Comparison of ENCODE assay signal across 9 cellular contexts in genomic region chr2:20599861-20600461, GRCh38. TPM values are rescaled to one million over a fixed set of nuclear protein-coding genes. Genes with fewer than 3 reads are reported as not detected.
DNase-seq lines count a peak whose midpoint lies in the region; ATAC-seq, FAIRE-seq and TF ChIP-seq lines count a peak whose summit lies in the region.
"Had no signal": no experiment of that assay in that cellular context is flagged by ENCODE, and none has a peak within 500 bp of the region (broad histone marks: within the 10 kb centered on the region; RNA-seq: fewer than 3 reads in every experiment).

No MANE protein-coding gene starts in this region.

- ATAC-seq in left lobe of liver: no peak
- ATAC-seq in sciatic nerve: no peak
- no peak for ATAC-seq in GM19452 (IDR thresholded peaks at IDR 0.05; ENCODE audit: unreplicated experiment)
- no peak for ATAC-seq in HG03095 (IDR thresholded peaks at IDR 0.05; ENCODE audit: unreplicated experiment)
- ATAC-seq: activated CD8-positive, alpha-beta T cell treated with anti-CD3 and anti-CD28 coated beads, Interleukin-2, amount 10 ng/mL, durations not matched to agents 7 days and 5 days had no signal

- intact Hi-C loops in sciatic nerve (cut with DNase I): no loop called here

- TF ChIP-seq POLR2A in GM12891 (IDR thresholded peaks at IDR 0.05; ENCODE audit: low read depth, low read length): no peak

- DNase-seq in COLO829 (ENCODE audit: low spot score): peak; percentile 68
- DNase-seq in caudate nucleus (lab: John Stamatoyannopoulos, UW): peak in 53 of 61 donors; percentile 27 to 88 (median 66)
- DNase-seq in left lobe of liver (ENCODE audit: low spot score): peak; percentile 48
- DNase-seq in sciatic nerve (ENCODE audit: low spot score): peak; percentile 61
- no peak for DNase-seq in GM12891 (ENCODE audit: insufficient read length, low spot score)
- no peak for DNase-seq in stimulated activated naive CD4-positive, alpha-beta T cell treated with Interleukin-2 at 50 U/mL for 16 hours (lab: John Stamatoyannopoulos, UW)
- DNase-seq: activated CD8-positive, alpha-beta T cell treated with anti-CD3 and anti-CD28 coated beads, Interleukin-2, amount 10 ng/mL, durations not matched to agents 7 days and 5 days had no signal

- peak overlapping the region; percentile 90 for H3K27ac ChIP-seq in caudate nucleus (ENCODE audit: low read depth, low read length)

- FAIRE-seq in GM12891 (lab: Jason Lieb, UNC): no peak

TF ChIP-seq in GM12891, 5 proteins besides CTCF, POLR2A, EP300 and RAD21:
- no peak for TF ChIP-seq POU2F2 (IDR thresholded peaks at IDR 0.05; ENCODE audit: low read depth, low read length)
- no peak for TF ChIP-seq SPI1 (IDR thresholded peaks at IDR 0.05; ENCODE audit: low read depth, low read length)
- TF ChIP-seq POLR2AphosphoS5 (IDR thresholded peaks at IDR 0.05; ENCODE audit: low read depth, low read length): no peak
- TF ChIP-seq TAF1 (IDR thresholded peaks at IDR 0.05; ENCODE audit: low read depth, low read length): no peak
- TF ChIP-seq PAX5 (IDR thresholded peaks at IDR 0.05; ENCODE audit: insufficient read depth, low read length, severe bottlenecking): no peak
TF ChIP-seq in GM12891: peak in this region for 0.

RNA-seq across cellular contexts. Expression of gene HS1BP3, which starts 50.9 kb away (rescaled TPM):
- total RNA-seq in left lobe of liver: 20.1 TPM
- total RNA-seq in sciatic nerve: 23.2 TPM
- polyA plus RNA-seq in GM12891 (2012; ENCODE audit: low read depth, missing spikeins): 6.6 TPM

Comparison
In these comparisons a context has a peak if more than half of its experiments do, and no peak if none do; other contexts are left out.
1. DNase-seq: peak in COLO829 (single experiment), caudate nucleus (53 of 61), left lobe of liver (single experiment) and sciatic nerve (single experiment); none in GM12891 (single experiment) and stimulated activated naive CD4-positive, alpha-beta T cell treated with Interleukin-2 at 50 U/mL for 16 hours (single experiment).